ENCODE assay signal across 8 cellular contexts in the genomic region with DNA sequence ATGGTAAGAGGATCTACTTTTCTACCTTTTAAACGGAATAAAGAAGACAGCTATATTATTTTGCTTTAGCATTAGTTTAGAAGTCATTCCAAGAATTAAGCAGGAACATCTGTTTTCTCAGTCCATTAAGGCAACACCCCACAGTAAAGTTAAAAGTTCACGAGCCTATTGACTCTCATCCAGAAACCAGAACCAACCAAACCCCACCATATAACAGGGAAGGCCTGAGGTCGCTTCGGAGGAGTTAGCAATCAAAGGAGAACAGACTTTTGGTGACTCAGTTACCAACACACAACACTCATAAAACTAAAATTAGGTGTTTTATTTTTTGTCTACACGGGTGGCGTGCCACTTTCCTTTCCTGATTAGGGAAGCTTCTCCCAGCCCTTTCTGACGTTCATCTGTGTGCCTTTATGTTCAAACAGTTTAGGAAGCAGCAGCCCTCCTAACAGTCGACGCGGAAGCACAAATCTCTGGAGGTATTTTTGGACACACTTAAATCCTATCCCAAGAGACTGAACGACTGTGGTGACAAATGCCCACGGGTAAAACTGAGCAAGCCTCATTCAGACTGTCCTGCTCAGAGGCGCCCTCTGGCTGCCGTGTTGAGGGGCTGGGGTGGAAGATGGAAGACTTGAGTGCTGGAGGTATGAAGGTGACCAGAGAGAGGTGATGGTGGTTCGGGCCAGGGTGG. TPM values are rescaled to one million over a fixed set of nuclear protein-coding genes. Genes with fewer than 3 reads are reported as not detected.
A peak's percentile ranks its signal among the peaks of the same experiment; 100 is the strongest.
DNase-seq lines count a peak whose midpoint lies in the region; ATAC-seq and TF ChIP-seq lines count a peak whose summit lies in the region.

No MANE protein-coding gene starts in this region.

- H3K4me3 ChIP-seq in spleen, result no peak overlapping the region

- H3K27me3 ChIP-seq in spleen (replicated peaks in 1 of 7), result peaks cover 0 to 43% (median 0%) of the 10 kb centered on the region in 7 donors

- intact Hi-C loops in spleen (cut with DNase I; ENCODE audit: low total_unique reads), result loop anchor here (2.0 to 5.0 kb wide), 3 partner anchors 93 to 276 kb away; a partner anchor contains a TSS

- ATAC-seq in GM19452 (IDR thresholded peaks at IDR 0.05; ENCODE audit: unreplicated experiment) (no peak), HG03095 (IDR thresholded peaks at IDR 0.05; ENCODE audit: unreplicated experiment) (no peak)

- H3K4me1 Mint-ChIP-seq in T-helper 2 cell treated with Interferon-gamma antibody and Interleukin-4, amounts not matched to agents 5 μg/mL and 100 μg/mL, for 36 hours (ENCODE audit: low read depth), result peaks cover 2% of the 10 kb centered on the region

- H3K4me1 ChIP-seq in spleen, result peaks cover 3 to 9% (median 6%) of the 10 kb centered on the region in 6 donors

- H3K36me3 ChIP-seq in spleen, result no peaks in the 10 kb centered on the region

- 28 to 38% (median 34%) methylated on average over 15 of the region's 15 CpGs for WGBS in spleen, 5 donors

- peaks cover 43% of the 10 kb centered on the region for H3K27me3 Mint-ChIP-seq in T-helper 2 cell treated with Interferon-gamma antibody and Interleukin-4, amounts not matched to agents 5 μg/mL and 100 μg/mL, for 36 hours (ENCODE audit: low read depth)

- no peaks in the 10 kb centered on the region for H3K36me3 Mint-ChIP-seq in T-helper 2 cell treated with Interferon-gamma antibody and Interleukin-4, amounts not matched to agents 5 μg/mL and 100 μg/mL, for 36 hours (ENCODE audit: low read depth)

- peak; percentile 84 for DNase-seq in DMS 273 (lab: John Stamatoyannopoulos, UW; ENCODE audit: unreplicated experiment)
- DNase-seq in T-helper 2 cell treated with Interferon-gamma antibody and Interleukin-4, amounts not matched to agents 5 μg/mL and 100 μg/mL, for 36 hours (ENCODE audit: low spot score), result peak; percentile 54
- peak in 34 of 58 donors; percentile 10 to 65 (median 27) for DNase-seq in anterior cingulate cortex (lab: John Stamatoyannopoulos, UW)
- peak; percentile 57 for DNase-seq in hepatic stellate cell (ENCODE audit: low spot score)
- peak; percentile 90 for DNase-seq in spleen

- peak; percentile 67 for TF ChIP-seq CTCF in LNCAP (IDR thresholded peaks at IDR 0.05)
- TF ChIP-seq CTCF in spleen (IDR thresholded peaks at IDR 0.05 in 8 of 11, conservative IDR thresholded peaks at IDR 0.05 in 3 of 11), result peak; percentile 69 to 89 (median 83)

- H3K9me3 ChIP-seq in spleen, result no peaks in the 10 kb centered on the region

- H3K27ac ChIP-seq in spleen, result no peak overlapping the region

- no peaks in the 10 kb centered on the region for H3K9me3 Mint-ChIP-seq in T-helper 2 cell treated with Interferon-gamma antibody and Interleukin-4, amounts not matched to agents 5 μg/mL and 100 μg/mL, for 36 hours

- no peak overlapping the region for H3K4me3 Mint-ChIP-seq in T-helper 2 cell treated with Interferon-gamma antibody and Interleukin-4, amounts not matched to agents 5 μg/mL and 100 μg/mL, for 36 hours

- H3K27ac Mint-ChIP-seq in T-helper 2 cell treated with Interferon-gamma antibody and Interleukin-4, amounts not matched to agents 5 μg/mL and 100 μg/mL, for 36 hours, result no peak overlapping the region

- no peak for TF ChIP-seq POLR2A in spleen (IDR thresholded peaks at IDR 0.05)

RNA-seq across cellular contexts. Expression of a gene that starts 8.6 kb away (rescaled TPM):
- under 1 TPM in 1 of 7 donors, not detected in 6; 0.17 TPM for total RNA-seq in spleen
- not detected for polyA plus RNA-seq in spleen

RNA-seq across cellular contexts. Expression of a gene that starts 9.0 kb away (rescaled TPM):
- under 1 TPM; 0.15 to 0.26 (median 0.19) TPM for total RNA-seq in spleen
- polyA plus RNA-seq in spleen, result under 1 TPM; 0.07 to 0.18 (median 0.10) TPM

RNA-seq across cellular contexts. Expression of a gene that starts 55.8 kb away (rescaled TPM):
- not detected for total RNA-seq in spleen
- not detected for polyA plus RNA-seq in spleen

Comparison
In these comparisons a context has a peak if more than half of its experiments do, and no peak if none do; other contexts are left out.
1. DNase-seq: peak in every context shown above with its lines; median percentile 90 in spleen; 84 in DMS 273; 57 in hepatic stellate cell; 54 in T-helper 2 cell treated with Interferon-gamma antibody and Interleukin-4, amounts not matched to agents 5 μg/mL and 100 μg/mL, for 36 hours; 27 in anterior cingulate cortex.